Comparison of ENCODE assay signal across 11 cellular contexts in genomic region chr14:68924392-68925158, GRCh38. TPM values are rescaled to one million over a fixed set of nuclear protein-coding genes. Genes with fewer than 3 reads are reported as not detected.
DNase-seq lines count a peak whose midpoint lies in the region; ATAC-seq and TF ChIP-seq lines count a peak whose summit lies in the region.
"Had no signal": no experiment of that assay in that cellular context is flagged by ENCODE, and none has a peak within 500 bp of the region (broad histone marks: within the 10 kb centered on the region; RNA-seq: fewer than 3 reads in every experiment).

No MANE protein-coding gene starts in this region.

- H3K27ac ChIP-seq in mesendoderm (ENCODE audit: low read depth, low read length) (peak overlapping the region; percentile 34), aorta (ENCODE audit: low read depth in 1 of 2, low read length in 2 of 2) (peak overlapping the region; percentile 91 to 92), tibial nerve (peak overlapping the region in 1 of 4 donors; percentile 46)
- H3K27ac ChIP-seq: colonic mucosa, psoas muscle had no signal

- no peak overlapping the region for H3K23ac ChIP-seq in mesendoderm (ENCODE audit: low read length)

- no peak overlapping the region for H3K4ac ChIP-seq in mesendoderm (ENCODE audit: low read depth, low read length)

- TF ChIP-seq EP300 in tibial nerve (IDR thresholded peaks at IDR 0.05) = no peak

- intact Hi-C loops in aorta (cut with DNase I) = loop anchor here in 1 of 2 donors (5.0 kb wide), 2 partner anchors 33 to 43 kb away; no protein-coding TSS in a partner anchor

- H3K27ac Mint-ChIP-seq in activated naive CD4-positive, alpha-beta T cell treated with anti-CD3 and anti-CD28 coated beads, Interleukin-2, amount 50 U/mL, for 24 hours = peak overlapping the region; percentile 93

- H4K8ac ChIP-seq in mesendoderm (ENCODE audit: low read depth, low read length) = no peak overlapping the region

- no peaks in the 10 kb centered on the region for H3K9me3 Mint-ChIP-seq in activated naive CD4-positive, alpha-beta T cell treated with anti-CD3 and anti-CD28 coated beads, Interleukin-2, amount 50 U/mL, for 24 hours

- no peak overlapping the region for H3K18ac ChIP-seq in mesendoderm (ENCODE audit: low read length)

- H2BK15ac ChIP-seq in mesendoderm (replicated peaks; ENCODE audit: low read depth) = no peak overlapping the region

- H3K4me1 Mint-ChIP-seq in activated naive CD4-positive, alpha-beta T cell treated with anti-CD3 and anti-CD28 coated beads, Interleukin-2, amount 50 U/mL, for 24 hours = peaks cover 84% of the 10 kb centered on the region

- no peak overlapping the region for H3K56ac ChIP-seq in mesendoderm (ENCODE audit: low read length)

- no peak overlapping the region for H3K9ac ChIP-seq in mesendoderm (ENCODE audit: low read length)

- no peak overlapping the region for H3K4me3 Mint-ChIP-seq in activated naive CD4-positive, alpha-beta T cell treated with anti-CD3 and anti-CD28 coated beads, Interleukin-2, amount 50 U/mL, for 24 hours

- H3K36me3 ChIP-seq in mesendoderm (ENCODE audit: control insufficient read depth, insufficient read depth, low read length) (peaks cover 10% of the 10 kb centered on the region), aorta (ENCODE audit: control insufficient read depth in 1 of 2, insufficient read depth in 2 of 2, low read length in 1 of 2) (peaks cover 2 to 3% of the 10 kb centered on the region in 2 donors), tibial nerve (peaks cover 0 to 31% (median 0%) of the 10 kb centered on the region in 3 donors)
- H3K36me3 ChIP-seq: colonic mucosa had no signal

- H3K79me1 ChIP-seq in mesendoderm (ENCODE audit: low read length) = peaks cover 44% of the 10 kb centered on the region

- TF ChIP-seq POLR2A in tibial nerve (IDR thresholded peaks at IDR 0.05) = no peak

- TF ChIP-seq CTCF in tibial nerve (IDR thresholded peaks at IDR 0.05) = no peak

- ATAC-seq in aorta (ENCODE audit: low FRiP score) = peak; percentile 81
- no peak for ATAC-seq in HG02623 (IDR thresholded peaks at IDR 0.05; ENCODE audit: unreplicated experiment)

- H4K5ac ChIP-seq in mesendoderm (ENCODE audit: low read length) = no peak overlapping the region

- H2AK5ac ChIP-seq in mesendoderm (ENCODE audit: low read length) = no peak overlapping the region

- H3K27me3 ChIP-seq in mesendoderm (ENCODE audit: insufficient read depth, low read length, poor library complexity) (no peaks in the 10 kb centered on the region), aorta (ENCODE audit: control insufficient read depth in 1 of 2, insufficient read depth in 2 of 2, low read length in 1 of 2) (no peaks in the 10 kb centered on the region), tibial nerve (no peaks in the 10 kb centered on the region)
- H3K27me3 ChIP-seq: colonic mucosa had no signal

- H3K4me2 ChIP-seq in mesendoderm (ENCODE audit: low read length) = no peak overlapping the region

- no peak overlapping the region for H2BK120ac ChIP-seq in mesendoderm (ENCODE audit: low read depth, low read length)

- no peak for DNase-seq in activated naive CD4-positive, alpha-beta T cell (lab: John Stamatoyannopoulos, UW)
- DNase-seq in ecto neural progenitor cell (ENCODE audit: low spot score) (peak; percentile 62), mesendoderm (peak; percentile 85), aorta (peak; percentile 74 to 85), tibial nerve (ENCODE audit: low spot score in 2 of 2) (no peak), H4 (ENCODE audit: low spot score) (no peak)
- DNase-seq: colonic mucosa, NCI-H2029 treated with DMSO at 0.1 percent for 48 hours, psoas muscle had no signal

- H3K27me3 Mint-ChIP-seq in activated naive CD4-positive, alpha-beta T cell treated with anti-CD3 and anti-CD28 coated beads, Interleukin-2, amount 50 U/mL, for 24 hours = no peaks in the 10 kb centered on the region

- no peak overlapping the region for H3K4me3 ChIP-seq in mesendoderm (ENCODE audit: low read length)
- H3K4me3 ChIP-seq in aorta (ENCODE audit: low read length in 2 of 2) = no peak overlapping the region
- H3K4me3 ChIP-seq in tibial nerve = no peak overlapping the region
- H3K4me3 ChIP-seq: colonic mucosa, psoas muscle had no signal

- H3K4me1 ChIP-seq in mesendoderm (ENCODE audit: control insufficient read depth, low read depth, low read length) (peaks cover 10% of the 10 kb centered on the region), aorta (ENCODE audit: control insufficient read depth in 1 of 2, insufficient read depth in 2 of 2, low read length in 2 of 2) (peaks cover 3 to 4% of the 10 kb centered on the region in 2 donors), tibial nerve (peaks cover 0 to 20% (median 9%) of the 10 kb centered on the region in 4 donors)

- peaks cover 22% of the 10 kb centered on the region for H3K36me3 Mint-ChIP-seq in activated naive CD4-positive, alpha-beta T cell treated with anti-CD3 and anti-CD28 coated beads, Interleukin-2, amount 50 U/mL, for 24 hours

- H2BK5ac ChIP-seq in mesendoderm (ENCODE audit: low read length) = no peak overlapping the region

- H3K79me2 ChIP-seq in mesendoderm (ENCODE audit: control insufficient read depth, insufficient read depth, low read length) = peaks cover 63% of the 10 kb centered on the region

- H3K9me3 ChIP-seq in aorta (ENCODE audit: control insufficient read depth, low read length) (no peaks in the 10 kb centered on the region), tibial nerve (peaks cover 0 to 6% (median 0%) of the 10 kb centered on the region in 4 donors)
- H3K9me3 ChIP-seq: colonic mucosa, psoas muscle had no signal

- WGBS in mesendoderm (ENCODE audit: extremely low coverage, insufficient coverage, low lambda C conversion rate) = no CpG with 5 or more reads among the region's 9 CpGs
- WGBS in aorta, 2 donors = 5 to 10% methylated on average over 9 of the region's 9 CpGs
- 68 to 73% methylated on average over 9 of the region's 9 CpGs for WGBS in tibial nerve, 2 donors

RNA-seq across cellular contexts. Expression of gene ACTN1, which starts 54.5 kb away (rescaled TPM):
- 242 TPM for polyA plus RNA-seq in mesendoderm (2013, experiment 1 of 2)
- polyA plus RNA-seq in mesendoderm (2013, experiment 2 of 2) = 251 TPM
- total RNA-seq in aorta (1,000 to 10,000 TPM in 1 of 2 donors, 100 to 1,000 TPM in 1; 883 to 1,590 TPM), tibial nerve (100 to 1,000 TPM; 130 to 273 (median 152) TPM)
- 100 to 1,000 TPM in 1 of 2 donors, 10 to 100 TPM in 1; 82.0 to 378 TPM for polyA plus RNA-seq in aorta
- 102 and 127 TPM in 2 replicates for total RNA-seq in H4 (2014; rRNA removed; shearing (Covaris generic))

Comparison
In these comparisons a context has a peak if more than half of its experiments do, and no peak if none do; other contexts are left out.
1. DNase-seq: peak in ecto neural progenitor cell (single experiment), mesendoderm (single experiment) and aorta (2 of 2); none in activated naive CD4-positive, alpha-beta T cell (0 of 4), tibial nerve (0 of 2) and H4 (single experiment).